In genomic region chr3:133025546-133025945, GRCh38 we compare ENCODE assay signal across 27 cellular contexts.
"Had no signal": no experiment of that assay in that cellular context is flagged by ENCODE, and none has a peak within 500 bp of the region (broad histone marks: within the 10 kb centered on the region; RNA-seq: fewer than 3 reads in every experiment).

No MANE protein-coding gene starts in this region.

- ATAC-seq: stimulated activated effector memory CD8-positive, alpha-beta T cell treated with anti-CD3 and anti-CD28 coated beads, Interleukin-12 subunit alpha, Interleukin-12 subunit beta, amount 100 ng/mL, for 72 hours; stimulated activated memory B cell treated with anti-CD40 and anti-IgM and Interleukin-4, amounts not matched to agents 10 μg/mL and 1 μg/mL and 100 μg/mL, for 72 hours; stimulated activated naive B cell treated with anti-CD40 and anti-IgM and Interleukin-4, amounts not matched to agents 10 μg/mL and 1 μg/mL and 100 μg/mL, for 72 hours; stimulated activated naive CD8-positive, alpha-beta T cell treated with anti-CD3 and anti-CD28 coated beads, Interleukin-15, amount 100 ng/mL, for 72 hours; stimulated activated naive CD8-positive, alpha-beta T cell treated with anti-CD3 and anti-CD28 coated beads, Interleukin-15, Interleukin-2, amounts not matched to agents 100 U/mL and 50 U/mL, for 24 hours; upper lobe of right lung had no signal

- H3K36me3 ChIP-seq: stomach, suprapubic skin, thoracic aorta, thyroid gland, tibial artery, tibial nerve, transverse colon, upper lobe of left lung, upper lobe of right lung, uterus, vagina had no signal

- H3K27me3 ChIP-seq: testis, thyroid gland, tibial artery, tibial nerve, transverse colon, upper lobe of left lung, upper lobe of right lung, uterus, vagina had no signal

- H3K27ac ChIP-seq: stomach, suprapubic skin, testis, thoracic aorta, thyroid gland, tibial artery, tibial nerve, transverse colon, upper lobe of left lung, upper lobe of right lung, uterus, vagina had no signal

- H3K9me3 ChIP-seq: stomach, suprapubic skin, testis, thoracic aorta, thyroid gland, tibial artery, tibial nerve, transverse colon, upper lobe of left lung, upper lobe of right lung, uterus, vagina had no signal

- DNase-seq: stimulated activated CD4-positive, alpha-beta T cell treated with anti-CD3 and anti-CD28 coated beads, Interleukin-2, amount 100 ng/mL, for 48 hours; stimulated activated CD4-positive, alpha-beta T cell treated with anti-CD3 and anti-CD28 coated beads, Interleukin-4, amount 100 ng/mL, for 1 hour; stimulated activated CD4-positive, alpha-beta T cell treated with anti-CD3 and anti-CD28 coated beads, Interleukin-4, amount 100 ng/mL, for 24 hours; stimulated activated CD4-positive, alpha-beta T cell treated with anti-CD3 and anti-CD28 coated beads, Interleukin-4, amount 100 ng/mL, for 4 hours; stimulated activated CD8-positive, alpha-beta memory T cell treated with anti-CD3 and anti-CD28 coated beads, Interleukin-4, amount 100 ng/mL, for 48 hours; stimulated activated naive B cell treated with anti-CD40 and anti-IgM and Interleukin-4, amounts not matched to agents 10 μg/mL and 1 μg/mL and 100 μg/mL, for 72 hours; stimulated activated naive CD4-positive, alpha-beta T cell; stimulated activated naive CD4-positive, alpha-beta T cell treated with Interleukin-2 at 50 U/mL for 16 hours; stimulated activated naive CD8-positive, alpha-beta T cell treated with anti-CD3 and anti-CD28 coated beads, Interleukin-15, amount 100 ng/mL, for 72 hours; stimulated activated naive CD8-positive, alpha-beta T cell treated with anti-CD3 and anti-CD28 coated beads, Interleukin-15, Interleukin-2, amounts not matched to agents 100 U/mL and 50 U/mL, for 24 hours; stomach; substantia nigra; testis; thyroid gland; tibial artery; transverse colon; trophoblast cell; upper lobe of left lung; upper lobe of right lung; uterus had no signal

- H3K4me1 ChIP-seq: stomach, suprapubic skin, testis, thyroid gland, tibial artery, tibial nerve, transverse colon, upper lobe of left lung, upper lobe of right lung, uterus, vagina had no signal

- FAIRE-seq: urothelium cell line had no signal

- H3K4me3 ChIP-seq: stomach, suprapubic skin, testis, thoracic aorta, thyroid gland, tibial artery, tibial nerve, transverse colon, upper lobe of left lung, upper lobe of right lung, uterus, vagina had no signal
